Comparison of ENCODE assay signal across 1 cellular context in the genomic region with DNA sequence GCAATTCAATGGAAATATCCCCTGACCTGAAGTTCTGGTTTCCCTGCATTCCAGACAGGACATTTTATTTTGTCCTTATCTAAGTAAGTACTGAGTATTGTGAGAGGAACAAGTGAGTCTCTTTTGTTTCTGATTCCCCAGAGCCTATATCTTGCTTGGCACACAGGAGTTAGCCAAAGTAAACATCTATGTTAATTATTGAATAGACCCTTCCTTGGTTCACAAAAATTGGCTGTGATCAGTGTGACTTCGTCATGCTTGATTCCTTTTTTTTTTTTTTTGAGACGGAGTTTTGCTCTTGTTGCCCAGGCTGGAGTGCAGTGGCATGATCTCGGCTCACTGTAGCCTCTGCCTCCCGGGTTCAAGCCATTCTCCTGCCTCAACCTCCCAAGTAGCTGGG. TPM values are rescaled to one million over a fixed set of nuclear protein-coding genes. Genes with fewer than 3 reads are reported as not detected.
"Had no signal": no experiment of that assay in that cellular context is flagged by ENCODE, and none has a peak within 500 bp of the region (broad histone marks: within the 10 kb centered on the region; RNA-seq: fewer than 3 reads in every experiment).

No MANE protein-coding gene starts in this region.

RNA-seq across cellular contexts. Expression of a gene that starts 34.3 kb away (rescaled TPM):
- polyA plus RNA-seq: naive thymus-derived CD8-positive, alpha-beta T cell had no signal
